1 cellular context compared by ENCODE assay signal in the genomic region with DNA sequence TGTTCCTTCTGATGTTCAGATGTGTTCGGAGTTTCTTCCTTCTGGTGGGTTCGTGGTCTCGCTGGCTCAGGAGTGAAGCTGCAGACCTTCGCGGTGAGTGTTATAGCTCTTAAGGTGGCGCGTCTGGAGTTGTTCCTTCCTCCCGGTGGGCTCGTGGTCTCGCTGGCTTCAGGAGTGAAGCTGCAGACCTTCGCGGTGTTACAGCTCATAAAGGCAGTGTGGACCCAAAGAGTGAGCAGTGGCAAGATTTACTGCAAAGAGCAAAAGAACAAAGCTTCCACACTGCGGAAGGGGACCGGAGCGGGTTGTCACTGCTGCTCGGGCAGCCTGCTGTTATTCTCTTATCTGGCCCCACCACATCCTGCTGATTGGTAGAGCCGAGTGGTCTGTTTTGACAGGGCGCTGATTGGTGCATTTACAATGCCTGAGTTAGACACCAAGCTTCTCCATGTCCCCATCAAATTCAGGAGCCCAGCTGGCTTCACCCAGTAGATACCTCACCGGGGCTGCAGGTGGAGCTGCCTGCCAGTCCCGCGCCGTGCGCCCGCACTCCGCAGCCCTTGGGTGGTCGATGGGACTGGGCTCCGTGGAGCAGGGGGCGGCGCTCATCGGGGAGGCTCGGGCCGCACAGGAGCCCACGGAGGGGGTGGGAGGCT.
A peak's percentile ranks its signal among the peaks of the same experiment; 100 is the strongest.
TF ChIP-seq lines count a peak whose summit lies in the region.
"Not testable (repeated sequence)": the region's sequence is repeated elsewhere in the genome, so short reads cannot be mapped to it uniquely, and the experiment has no call there.

No MANE protein-coding gene starts in this region.

TF ChIP-seq in K562, 482 proteins besides CTCF, POLR2A, EP300 and RAD21 (continued from another document and continues in another):
- TF ChIP-seq CHAMP1 (IDR thresholded peaks at IDR 0.05) (peak; percentile 72; the same call in 1 of the 2 replicates), NEUROD1 (IDR thresholded peaks at IDR 0.05; ENCODE audit: borderline replicate concordance, low read depth, low read length, partially characterized antibody) (peak; percentile 58), PML (IDR thresholded peaks at IDR 0.05; ENCODE audit: low read length) (peak; percentile 54; the same call in 1 of the 2 replicates), CREB1 (CRISPR knock-in tag; IDR thresholded peaks at IDR 0.05) (peak; percentile 19; the same call in 1 of the 2 replicates), TCF7L2 (IDR thresholded peaks at IDR 0.05; ENCODE audit: low read depth, low read length) (peak; percentile 10; the same call in 1 of the 2 replicates), CREM (IDR thresholded peaks at IDR 0.05; ENCODE audit: low read depth) (0 out of 2 replicates have a peak, but pooled peaks have one; percentile 12), ZSCAN29 (IDR thresholded peaks at IDR 0.05) (0 out of 2 replicates have a peak, but pooled peaks have one; percentile 42), ELF1 (tag; IDR thresholded peaks at IDR 0.05) (0 out of 2 replicates have a peak, but pooled peaks have one; percentile 6), RBFOX2 (IDR thresholded peaks at IDR 0.05; ENCODE audit: low read depth, low read length) (peak; percentile 83), ZBTB7A (IDR thresholded peaks at IDR 0.05; ENCODE audit: borderline replicate concordance, control insufficient read depth, low read depth, low read length) (peak; percentile 68; the same call in 1 of the 2 replicates), SUPT5H (IDR thresholded peaks at IDR 0.05) (peak; percentile 95), SOX6 (IDR thresholded peaks at IDR 0.05) (peak; percentile 85), HDAC1 (IDR thresholded peaks at IDR 0.05) (peak in 1 of 2 experiments; percentile 42; a peak in 2 of 4 replicates), TAF9B (IDR thresholded peaks at IDR 0.05; ENCODE audit: partially characterized antibody) (peak; percentile 75), SMARCE1 (IDR thresholded peaks at IDR 0.05) (0 out of 2 replicates have a peak, but pooled peaks have one; percentile 24), SMAD1 (IDR thresholded peaks at IDR 0.05; ENCODE audit: low read depth, low read length, partially characterized antibody) (peak; percentile 58), PHF8 (IDR thresholded peaks at IDR 0.05; ENCODE audit: borderline replicate concordance, low read length) (0 out of 2 replicates have a peak, but pooled peaks have one; percentile 46), TAF1 (IDR thresholded peaks at IDR 0.05; ENCODE audit: control insufficient read depth, extremely low read depth, insufficient read depth, low read length, severe bottlenecking) (peak; percentile 74), LARP7 (IDR thresholded peaks at IDR 0.05) (peak; percentile 27; the same call in 1 of the 2 replicates), AFF4 (CRISPR knock-in tag; IDR thresholded peaks at IDR 0.05) (0 out of 2 replicates have a peak, but pooled peaks have one; percentile 27), ZNF24 (IDR thresholded peaks at IDR 0.05) (peak; percentile 33), MBD2 (IDR thresholded peaks at IDR 0.05; ENCODE audit: borderline replicate concordance, low read depth) (peak; percentile 79), FOS (IDR thresholded peaks at IDR 0.05; ENCODE audit: extremely low read depth, insufficient read length) (peak; percentile 84), MNT (conservative IDR thresholded peaks at IDR 0.05) (peak in 1 of 2 experiments; percentile 54; a peak in 1 of 4 replicates), ZBED1 (IDR thresholded peaks at IDR 0.05) (peak; percentile 86), NCOR1 (IDR thresholded peaks at IDR 0.05) (peak; percentile 31; the same call in 1 of the 2 replicates), TFAP4 (CRISPR knock-in tag; IDR thresholded peaks at IDR 0.05; ENCODE audit: borderline replicate concordance) (peak; percentile 88), EP400 (IDR thresholded peaks at IDR 0.05) (peak; percentile 48), TAF7 (tag; IDR thresholded peaks at IDR 0.05) (0 out of 2 replicates have a peak, but pooled peaks have one; percentile 36), TRIM24 (IDR thresholded peaks at IDR 0.05) (peak in 1 of 2 experiments; percentile 21; a peak in 1 of 4 replicates), ATF1 (tag; IDR thresholded peaks at IDR 0.05) (peak; percentile 38)
- TF ChIP-seq, protein P1, sequence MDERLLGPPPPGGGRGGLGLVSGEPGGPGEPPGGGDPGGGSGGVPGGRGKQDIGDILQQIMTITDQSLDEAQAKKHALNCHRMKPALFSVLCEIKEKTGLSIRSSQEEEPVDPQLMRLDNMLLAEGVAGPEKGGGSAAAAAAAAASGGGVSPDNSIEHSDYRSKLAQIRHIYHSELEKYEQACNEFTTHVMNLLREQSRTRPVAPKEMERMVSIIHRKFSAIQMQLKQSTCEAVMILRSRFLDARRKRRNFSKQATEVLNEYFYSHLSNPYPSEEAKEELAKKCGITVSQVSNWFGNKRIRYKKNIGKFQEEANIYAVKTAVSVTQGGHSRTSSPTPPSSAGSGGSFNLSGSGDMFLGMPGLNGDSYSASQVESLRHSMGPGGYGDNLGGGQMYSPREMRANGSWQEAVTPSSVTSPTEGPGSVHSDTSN (CRISPR knock-in tag; IDR thresholded peaks at IDR 0.05; ENCODE audit: low read depth), result not testable (repeated sequence)
- TF ChIP-seq, protein P1 (tag; conservative IDR thresholded peaks at IDR 0.05; ENCODE audit: low read depth), result peak; percentile 75
- TF ChIP-seq CREB1 (IDR thresholded peaks at IDR 0.05); ATF1 (CRISPR knock-in tag; IDR thresholded peaks at IDR 0.05): not testable (repeated sequence)
- TF ChIP-seq, protein P2, sequence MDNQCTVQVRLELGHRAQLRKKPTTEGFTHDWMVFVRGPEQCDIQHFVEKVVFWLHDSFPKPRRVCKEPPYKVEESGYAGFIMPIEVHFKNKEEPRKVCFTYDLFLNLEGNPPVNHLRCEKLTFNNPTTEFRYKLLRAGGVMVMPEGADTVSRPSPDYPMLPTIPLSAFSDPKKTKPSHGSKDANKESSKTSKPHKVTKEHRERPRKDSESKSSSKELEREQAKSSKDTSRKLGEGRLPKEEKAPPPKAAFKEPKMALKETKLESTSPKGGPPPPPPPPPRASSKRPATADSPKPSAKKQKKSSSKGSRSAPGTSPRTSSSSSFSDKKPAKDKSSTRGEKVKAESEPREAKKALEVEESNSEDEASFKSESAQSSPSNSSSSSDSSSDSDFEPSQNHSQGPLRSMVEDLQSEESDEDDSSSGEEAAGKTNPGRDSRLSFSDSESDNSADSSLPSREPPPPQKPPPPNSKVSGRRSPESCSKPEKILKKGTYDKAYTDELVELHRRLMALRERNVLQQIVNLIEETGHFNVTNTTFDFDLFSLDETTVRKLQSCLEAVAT (IDR thresholded peaks at IDR 0.05), result peak; percentile 96 to 98
- TF ChIP-seq, protein P3, sequence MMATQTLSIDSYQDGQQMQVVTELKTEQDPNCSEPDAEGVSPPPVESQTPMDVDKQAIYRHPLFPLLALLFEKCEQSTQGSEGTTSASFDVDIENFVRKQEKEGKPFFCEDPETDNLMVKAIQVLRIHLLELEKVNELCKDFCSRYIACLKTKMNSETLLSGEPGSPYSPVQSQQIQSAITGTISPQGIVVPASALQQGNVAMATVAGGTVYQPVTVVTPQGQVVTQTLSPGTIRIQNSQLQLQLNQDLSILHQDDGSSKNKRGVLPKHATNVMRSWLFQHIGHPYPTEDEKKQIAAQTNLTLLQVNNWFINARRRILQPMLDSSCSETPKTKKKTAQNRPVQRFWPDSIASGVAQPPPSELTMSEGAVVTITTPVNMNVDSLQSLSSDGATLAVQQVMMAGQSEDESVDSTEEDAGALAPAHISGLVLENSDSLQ (IDR thresholded peaks at IDR 0.05), result peak; percentile 73
- TF ChIP-seq, protein P4, sequence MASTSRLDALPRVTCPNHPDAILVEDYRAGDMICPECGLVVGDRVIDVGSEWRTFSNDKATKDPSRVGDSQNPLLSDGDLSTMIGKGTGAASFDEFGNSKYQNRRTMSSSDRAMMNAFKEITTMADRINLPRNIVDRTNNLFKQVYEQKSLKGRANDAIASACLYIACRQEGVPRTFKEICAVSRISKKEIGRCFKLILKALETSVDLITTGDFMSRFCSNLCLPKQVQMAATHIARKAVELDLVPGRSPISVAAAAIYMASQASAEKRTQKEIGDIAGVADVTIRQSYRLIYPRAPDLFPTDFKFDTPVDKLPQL (IDR thresholded peaks at IDR 0.05; ENCODE audit: extremely low read depth, insufficient read length), result peak; percentile 46
